ENCODE assay signal across 8 cellular contexts in the genomic region with DNA sequence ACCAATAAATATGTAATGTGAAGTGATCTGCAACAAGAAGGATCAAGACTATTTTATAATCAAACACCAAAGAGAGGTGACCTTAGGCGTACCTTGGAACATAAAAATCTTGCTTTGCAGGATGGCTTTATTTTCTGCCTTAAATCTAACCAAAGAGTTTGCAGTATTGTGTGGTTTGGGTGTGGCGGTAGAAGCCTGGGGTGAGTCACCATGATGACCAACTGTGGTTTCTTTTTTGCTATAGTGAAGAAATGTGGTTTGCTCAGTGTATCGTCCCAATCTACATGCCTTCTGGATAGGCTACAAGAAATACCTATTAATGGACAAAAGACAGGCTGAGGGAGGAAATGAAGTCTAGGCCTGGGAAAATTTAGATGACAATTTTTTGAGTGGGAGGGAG. TPM values are rescaled to one million over a fixed set of nuclear protein-coding genes. Genes with fewer than 3 reads are reported as not detected.
DNase-seq lines count a peak whose midpoint lies in the region; ATAC-seq, FAIRE-seq and TF ChIP-seq lines count a peak whose summit lies in the region.

No MANE protein-coding gene starts in this region.

- no peaks in the 10 kb centered on the region for H3K27me3 ChIP-seq in AG04450 (ENCODE audit: control insufficient read depth, insufficient read depth, low read length)
- H3K27me3 ChIP-seq in RWPE2 (ENCODE audit: insufficient read depth, poor library complexity, severe bottlenecking): no peaks in the 10 kb centered on the region
- H3K27me3 ChIP-seq in GM12878 (replicated peaks in 1 of 2; ENCODE audit: control insufficient read depth in 2 of 2, insufficient read depth in 2 of 2, low read length in 1 of 2): peaks cover 0 to 3% of the 10 kb centered on the region in 2 experiments; a peak in 1 of 4 replicates
- H3K27me3 ChIP-seq in pancreas: no peaks in the 10 kb centered on the region

- no peaks in the 10 kb centered on the region for H3K79me2 ChIP-seq in GM12878 (ENCODE audit: control insufficient read depth, insufficient read depth, low read length)

- no peak for TF ChIP-seq POLR2A in GM12878 (IDR thresholded peaks at IDR 0.05; ENCODE audit: low read depth, low read length)

- intact Hi-C loops in GM12878 (cut with micrococcal nuclease; ENCODE audit: unreplicated experiment): no loop called here
- intact Hi-C loops in pancreas (cut with DNase I): no loop called here

- H3K4me2 ChIP-seq in GM12878 (ENCODE audit: control insufficient read depth, insufficient read depth): no peak overlapping the region

- H4K20me1 ChIP-seq in GM12878 (ENCODE audit: control insufficient read depth, insufficient read depth): no peaks in the 10 kb centered on the region

- no peak overlapping the region for H2AFZ ChIP-seq in GM12878 (ENCODE audit: control insufficient read depth, low read depth, low read length)

- H3K4me1 ChIP-seq in RWPE2 (ENCODE audit: insufficient read depth, poor library complexity, severe bottlenecking) (peaks cover 72% of the 10 kb centered on the region), GM12878 (ENCODE audit: control insufficient read depth, insufficient read depth, low read length) (peaks cover 12% of the 10 kb centered on the region), pancreas (peaks cover 4 to 8% (median 5%) of the 10 kb centered on the region in 3 donors)

- no peak for TF ChIP-seq CTCF in AG04450 (IDR thresholded peaks at IDR 0.05; ENCODE audit: low read depth, low read length)
- no peak for TF ChIP-seq CTCF in RWPE2 (IDR thresholded peaks at IDR 0.05; ENCODE audit: poor library complexity, severe bottlenecking)
- TF ChIP-seq CTCF in GM12878 (IDR thresholded peaks at IDR 0.05 in 2 of 3, conservative IDR thresholded peaks at IDR 0.05 in 1 of 3; ENCODE audit: control insufficient read depth in 2 of 3, extremely low read depth in 1 of 3, insufficient read depth in 1 of 3, low read depth in 3 of 3, low read length in 3 of 3): no peak
- TF ChIP-seq CTCF in pancreas (IDR thresholded peaks at IDR 0.05): no peak

- CTCF ChIA-PET in AG04450 (lab: Charles Lee): no interaction called here
- CTCF ChIA-PET in GM12878 (lab: Yijun Ruan, JAX): interaction anchor here (0.6 kb wide), 1 partner anchor 485 kb away, joined by 3 read pairs; no protein-coding TSS in a partner anchor

- no peak overlapping the region for H3K9ac ChIP-seq in GM12878 (ENCODE audit: control insufficient read depth, insufficient read depth, low read length)

- no peak overlapping the region for H3K4me3 ChIP-seq in AG04450 (ENCODE audit: low read depth, low read length)
- H3K4me3 ChIP-seq in RWPE2 (ENCODE audit: severe bottlenecking): no peak overlapping the region
- H3K4me3 ChIP-seq in GM12878: 0 out of 2 replicates have a peak overlapping the region, but pooled peaks have one; percentile 14
- no peak overlapping the region for H3K4me3 ChIP-seq in pancreas

- H3K36me3 ChIP-seq in RWPE2 (ENCODE audit: low read depth) (no peaks in the 10 kb centered on the region), GM12878 (ENCODE audit: control insufficient read depth in 2 of 2, insufficient read depth in 2 of 2, low read length in 1 of 2) (no peaks in the 10 kb centered on the region), pancreas (no peaks in the 10 kb centered on the region)

- DNase-seq in AG04450 (ENCODE audit: low read depth, low spot score) (peak; percentile 55), RWPE2 (ENCODE audit: low spot score) (peak; percentile 73), GM12878 (ENCODE audit: low read depth, low spot score) (peak; percentile 61), pancreas (no peak), midbrain (lab: John Stamatoyannopoulos, UW) (no peak), frontal cortex (ENCODE audit: low spot score in 2 of 2) (no peak)

- TF ChIP-seq EP300 in GM12878 (IDR thresholded peaks at IDR 0.05; ENCODE audit: borderline replicate concordance in 1 of 2, control insufficient read depth in 1 of 2, low read depth in 2 of 2, low read length in 2 of 2): peak in 1 of 2 experiments; percentile 40; a peak in 1 of 4 replicates

- RAD21 ChIA-PET in GM12878 (lab: Charles Lee; ENCODE audit: unreplicated experiment): no interaction called here

- no peaks in the 10 kb centered on the region; the same call in 1 of the 2 replicates for H3K9me3 ChIP-seq in AG04450 (ENCODE audit: control insufficient read depth, insufficient read depth, low read length)
- H3K9me3 ChIP-seq in RWPE2 (ENCODE audit: severe bottlenecking): no peaks in the 10 kb centered on the region
- H3K9me3 ChIP-seq in GM12878 (replicated peaks; ENCODE audit: control insufficient read depth, insufficient read depth, low read length): no peaks in the 10 kb centered on the region
- H3K9me3 ChIP-seq in pancreas: no peaks in the 10 kb centered on the region

- POLR2A ChIA-PET in AG04450 (lab: Yijun Ruan, JAX) (no interaction called here), GM12878 (lab: Charles Lee) (no interaction called here)

- ATAC-seq in GM18909 (IDR thresholded peaks at IDR 0.05; ENCODE audit: poor library complexity, unreplicated experiment) (peak; percentile 76), HG03066 (IDR thresholded peaks at IDR 0.05; ENCODE audit: low read depth, unreplicated experiment) (peak; percentile 57), RWPE2 (ENCODE audit: low read depth) (peak; percentile 69), GM12878 (peak; percentile 65), pancreas (peak in 1 of 4 donors; percentile 26)

- H3K27ac ChIP-seq in AG04450 (ENCODE audit: low read depth, low read length): no peak overlapping the region
- H3K27ac ChIP-seq in RWPE2 (ENCODE audit: poor library complexity, severe bottlenecking): peak overlapping the region; percentile 82
- no peak overlapping the region for H3K27ac ChIP-seq in GM12878 (ENCODE audit: control insufficient read depth, insufficient read depth)
- no peak overlapping the region for H3K27ac ChIP-seq in pancreas

- SMC1A ChIA-PET in GM12878 (lab: Charles Lee; ENCODE audit: uncharacterized antibody, unreplicated experiment): interaction anchor here (0.6 kb wide), 1 partner anchor 105 kb away, joined by 3 read pairs; no protein-coding TSS in a partner anchor

- no peak for FAIRE-seq in GM12878 (lab: Jason Lieb, UNC)
- peak; percentile 56 for FAIRE-seq in pancreas (lab: Jason Lieb, UNC)
- FAIRE-seq in frontal cortex (lab: Jason Lieb, UNC): no peak

- 0% methylated on average over 3 of the region's 3 CpGs for WGBS in GM12878 (ENCODE audit: insufficient coverage, insufficient replicate concordance, low lambda C conversion rate, missing lambda C conversion rate)
- WGBS in pancreas, 2 donors: 85 to 86% methylated on average over 3 of the region's 3 CpGs

- no peak for TF ChIP-seq RAD21 in GM12878 (IDR thresholded peaks at IDR 0.05; ENCODE audit: insufficient read depth, low read depth, low read length)

- in situ Hi-C loops in GM12878 (cut with MboI): no loop called here

- BruUV-seq in GM12878 (replicated peaks; lab: Mats Ljungman, UMichigan): no TSS peak

TF ChIP-seq in GM12878, 131 proteins besides CTCF, POLR2A, EP300 and RAD21 (continues in another document):
- TF ChIP-seq CREM (IDR thresholded peaks at IDR 0.05; ENCODE audit: low read depth): peak; percentile 55; the same call in 1 of the 2 replicates
- TF ChIP-seq IKZF1 (conservative IDR thresholded peaks at IDR 0.05): 0 out of 2 replicates have a peak, but pooled peaks have one; percentile 20
- TF ChIP-seq MAX (IDR thresholded peaks at IDR 0.05; ENCODE audit: low read depth, low read length): no peak
- peak; percentile 56; the same call in 1 of the 2 replicates for TF ChIP-seq CREB1 (IDR thresholded peaks at IDR 0.05; ENCODE audit: low read depth)
- peak; percentile 62 for TF ChIP-seq ATF7 (IDR thresholded peaks at IDR 0.05; ENCODE audit: low read depth)
- peak; percentile 57 for TF ChIP-seq ATF2 (IDR thresholded peaks at IDR 0.05; ENCODE audit: low read length)
- TF ChIP-seq SRF (IDR thresholded peaks at IDR 0.05; ENCODE audit: low read depth in 2 of 2, low read length in 2 of 2): no peak

RNA-seq across cellular contexts. Expression of gene CAST, which starts 5.1 kb away (rescaled TPM):
- polyA plus RNA-seq in AG04450 (2011; rRNA removed): 145 and 191 TPM in 2 replicates
- polyA minus RNA-seq in AG04450 (2011; rRNA and poly(A)+ RNA removed): 106 and 137 TPM in 2 replicates
- total RNA-seq in GM12878 (2013; cell fraction: nucleolus; rRNA removed): 167 and 177 TPM in 2 replicates
- total RNA-seq in GM12878 (2014; rRNA removed): 47.7 and 57.0 TPM in 2 replicates
- total RNA-seq in GM12878 (2014; rRNA removed; fragmentation: Illumina TruSeq; extraction: Trizol): 112 and 113 TPM in 2 replicates
- 116 and 122 TPM in 2 replicates for total RNA-seq in GM12878 (2021)
- 30.2 TPM for polyA plus RNA-seq in GM12878 (2011; ENCODE audit: low read depth)
- polyA plus RNA-seq in GM12878 (2011; rRNA removed): 47.5 and 60.9 TPM in 2 replicates
- 23.8 and 28.7 TPM in 2 replicates for polyA plus RNA-seq in GM12878 (2011; cell fraction: cytosol; rRNA removed)
- 55.4 and 59.6 TPM in 2 replicates for polyA plus RNA-seq in GM12878 (2011; cell fraction: nucleus; rRNA removed)
- polyA plus RNA-seq in GM12878 (2012): 37.7 and 51.5 TPM in 2 replicates
- 138 and 140 TPM in 2 replicates for polyA plus RNA-seq in GM12878 (2014; fragmentation: Illumina TruSeq; extraction: Trizol)
- polyA plus RNA-seq in GM12878 (2014; fragmentation: Nextera tagmentation; extraction: Ambion mirVana): 10 to 100 TPM; 31.7 to 40.8 TPM
- polyA plus RNA-seq in GM12878 (2014; rRNA removed): 47.4 and 55.1 TPM in 2 replicates
- 10 to 100 TPM; 82.0 to 94.8 TPM for polyA plus RNA-seq in GM12878 (2016; fragmentation: Nextera tagmentation; extraction: Ambion mirVana)
- 28.5 and 37.1 TPM in 2 replicates for polyA minus RNA-seq in GM12878 (2011; rRNA and poly(A)+ RNA removed)
- 24.3 and 25.9 TPM in 2 replicates for polyA minus RNA-seq in GM12878 (2011; cell fraction: cytosol; rRNA and poly(A)+ RNA removed)
- polyA minus RNA-seq in GM12878 (2011; cell fraction: nucleus; rRNA and poly(A)+ RNA removed): 53.8 and 74.5 TPM in 2 replicates
- total RNA-seq in pancreas: 100 to 1,000 TPM in 1 of 6 donors, 10 to 100 TPM in 5; 56.4 to 100 (median 68.1) TPM
- polyA plus RNA-seq in pancreas: 10 to 100 TPM; 26.5 to 37.5 TPM
- total RNA-seq in frontal cortex: 9.4 TPM

Comparison
In these comparisons a context has a peak if more than half of its experiments do, and no peak if none do; other contexts are left out.
1. DNase-seq: peak in AG04450 (single experiment), RWPE2 (single experiment) and GM12878 (single experiment); none in pancreas (0 of 6), midbrain (single experiment) and frontal cortex (0 of 2).